ENCODE assay signal across 18 cellular contexts in genomic region chr7:116534790-116535189, GRCh38. TPM values are rescaled to one million over a fixed set of nuclear protein-coding genes. Genes with fewer than 3 reads are reported as not detected.
A peak's percentile ranks its signal among the peaks of the same experiment; 100 is the strongest.
DNase-seq lines count a peak whose midpoint lies in the region; ATAC-seq, FAIRE-seq and TF ChIP-seq lines count a peak whose summit lies in the region.
"Had no signal": no experiment of that assay in that cellular context is flagged by ENCODE, and none has a peak within 500 bp of the region (broad histone marks: within the 10 kb centered on the region; RNA-seq: fewer than 3 reads in every experiment).

No MANE protein-coding gene starts in this region.

- H3K9me3 Mint-ChIP-seq in osteocyte (ENCODE audit: unreplicated experiment) = no peaks in the 10 kb centered on the region

- FAIRE-seq in RCC 7860 (lab: Jason Lieb, UNC) = no peak
- FAIRE-seq: H1, keratinocyte had no signal

- no peaks in the 10 kb centered on the region for H3K27me3 Mint-ChIP-seq in osteocyte (ENCODE audit: unreplicated experiment)

- ATAC-seq in Right ventricle myocardium inferior = peak; percentile 66
- ATAC-seq in GM21526 (IDR thresholded peaks at IDR 0.05; ENCODE audit: low FRiP score, unreplicated experiment) = no peak
- no peak for ATAC-seq in HG02610 (IDR thresholded peaks at IDR 0.05; ENCODE audit: unreplicated experiment)

- no peak for TF ChIP-seq CTCF in fibroblast of pulmonary artery (IDR thresholded peaks at IDR 0.05; ENCODE audit: low read length, missing control alignments)
- TF ChIP-seq CTCF in osteocyte (IDR thresholded peaks at IDR 0.05) = no peak

- peaks cover 55% of the 10 kb centered on the region for H3K4me1 Mint-ChIP-seq in osteocyte (ENCODE audit: unreplicated experiment)
- H3K4me1 Mint-ChIP-seq: activated B cell treated with CpG ODN at 0.5 μM for 24 hours, brain had no signal

- DNase-seq in Right ventricle myocardium inferior (ENCODE audit: missing footprints) (no peak), cardiac septum (ENCODE audit: low spot score) (no peak), fibroblast of pulmonary artery (ENCODE audit: low read depth) (peak; percentile 31), osteocyte (ENCODE audit: extremely low spot score, unreplicated experiment) (no peak), RCC 7860 (ENCODE audit: low spot score) (no peak), iPS-NIHi11 (ENCODE audit: low spot score) (no peak)
- DNase-seq: 8988T; activated B cell treated with CpG ODN at 0.5 μM for 24 hours; Calu3; effector CD4-positive, alpha-beta T cell; NCI-H1092 treated with DMSO at 0.1 percent for 48 hours; T-helper 1 cell had no signal

- H3K36me3 Mint-ChIP-seq in osteocyte (ENCODE audit: unreplicated experiment) = peaks cover 66% of the 10 kb centered on the region
- H3K36me3 Mint-ChIP-seq: brain had no signal

- no peak overlapping the region for H3K4me3 ChIP-seq in fibroblast of pulmonary artery (replicated peaks; ENCODE audit: low read depth, low read length)

- H3K27ac Mint-ChIP-seq in osteocyte (ENCODE audit: unreplicated experiment) = peak overlapping the region; percentile 59
- H3K27ac Mint-ChIP-seq: activated B cell treated with CpG ODN at 0.5 μM for 24 hours, brain had no signal

- intact Hi-C loops in Right ventricle myocardium inferior (cut with DNase I) = no loop called here
- intact Hi-C loops in cardiac septum (cut with DNase I) = no loop called here

- H3K4me3 Mint-ChIP-seq in osteocyte (ENCODE audit: unreplicated experiment) = no peak overlapping the region
- H3K4me3 Mint-ChIP-seq: activated B cell treated with CpG ODN at 0.5 μM for 24 hours, brain had no signal

RNA-seq across cellular contexts. Expression of gene CAV1, which starts 10.0 kb away (rescaled TPM):
- total RNA-seq in Right ventricle myocardium inferior (387 TPM), cardiac septum (311 TPM), osteocyte (492 and 502 TPM in 2 replicates)
- total RNA-seq: OCI-LY7 had no signal

RNA-seq across cellular contexts. Expression of gene CAV2, which starts 35.3 kb away (rescaled TPM):
- total RNA-seq in Right ventricle myocardium inferior = 239 TPM
- 311 TPM for total RNA-seq in cardiac septum
- 81.6 and 86.8 TPM in 2 replicates for total RNA-seq in osteocyte
- total RNA-seq: activated B cell treated with CpG ODN at 0.5 μM for 24 hours, OCI-LY7 had no signal
